Comparison of ENCODE assay signal across 1 cellular context in the genomic region with DNA sequence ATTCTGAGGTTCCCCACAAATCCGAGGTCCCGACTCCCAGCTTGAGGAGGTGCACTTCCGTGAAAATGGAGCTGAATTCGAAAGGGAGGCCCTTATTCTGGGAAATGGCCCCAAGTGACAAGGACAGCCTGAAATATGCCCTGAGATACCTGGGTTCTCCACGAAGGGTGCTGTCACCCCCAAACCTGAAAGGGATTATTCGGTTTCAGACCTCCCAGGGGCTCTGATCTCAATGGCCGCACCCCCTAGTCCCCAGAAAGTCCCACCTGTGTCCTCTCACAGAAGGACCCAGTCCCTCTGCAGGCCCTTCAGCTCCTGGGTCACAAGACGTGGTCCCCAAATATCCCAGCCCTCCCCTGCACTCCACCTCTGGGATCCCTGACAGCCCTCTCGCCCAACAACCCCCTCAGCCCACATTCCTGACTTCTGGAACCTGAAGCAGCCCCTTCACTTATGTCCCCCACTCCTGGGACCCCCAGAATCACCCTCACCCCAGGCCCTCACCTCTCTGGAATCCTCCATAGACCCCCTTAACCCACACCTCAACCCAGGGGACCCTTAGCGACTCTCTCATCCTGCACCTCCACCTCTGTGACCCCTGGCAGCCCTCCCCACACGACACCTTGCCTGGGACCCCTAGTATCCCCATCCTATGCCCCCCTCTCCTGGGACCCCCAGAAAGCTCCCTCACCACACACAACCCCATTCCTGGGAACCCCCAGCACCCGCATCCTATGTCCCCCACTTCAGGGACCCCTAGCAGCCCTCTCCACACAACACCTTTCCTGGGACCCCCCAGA.
TF ChIP-seq lines count a peak whose summit lies in the region.

No MANE protein-coding gene starts in this region.

TF ChIP-seq in IMR-90, 13 proteins besides CTCF, POLR2A, EP300 and RAD21:
- no peak for TF ChIP-seq RFX5 (IDR thresholded peaks at IDR 0.05; ENCODE audit: low read depth, low read length)
